ENCODE assay signal across 8 cellular contexts in genomic region chr6:137975058-137975940, GRCh38.
DNase-seq lines count a peak whose midpoint lies in the region; ATAC-seq and TF ChIP-seq lines count a peak whose summit lies in the region.

No MANE protein-coding gene starts in this region.

- ATAC-seq in Panc1 (no peak), right cardiac atrium (no peak), HG02642 (IDR thresholded peaks at IDR 0.05; ENCODE audit: poor library complexity, unreplicated experiment) (no peak)

- H3K27me3 ChIP-seq in DOHH2 (ENCODE audit: control insufficient read depth, low read length) (peaks cover 2% of the 10 kb centered on the region; the same call in 1 of the 2 replicates), Panc1 (ENCODE audit: control insufficient read depth, insufficient read depth, low read length) (no peaks in the 10 kb centered on the region), transverse colon (no peaks in the 10 kb centered on the region), right cardiac atrium (ENCODE audit: control insufficient read depth, insufficient read depth) (no peaks in the 10 kb centered on the region)

- no peak for TF ChIP-seq POLR2A in transverse colon (IDR thresholded peaks at IDR 0.05)

- DNase-seq in GM20000 (ENCODE audit: low spot score) = peak; percentile 29
- no peak for DNase-seq in Panc1 (ENCODE audit: low read depth, low spot score)
- DNase-seq in fibroblast of peridontal ligament (ENCODE audit: extremely low read depth) = peak; percentile 70
- no peak for DNase-seq in transverse colon
- no peak for DNase-seq in right cardiac atrium
- no peak for DNase-seq in middle frontal gyrus (ENCODE audit: extremely low spot score, low spot score)

- H3K4me3 ChIP-seq in DOHH2 (ENCODE audit: low read length) (no peak overlapping the region), Panc1 (ENCODE audit: low read depth in 2 of 2, low read length in 2 of 2) (no peak overlapping the region), transverse colon (no peak overlapping the region), right cardiac atrium (ENCODE audit: low read length) (no peak overlapping the region)

- no TSS peak for BruUV-seq in Panc1 (replicated peaks; lab: Mats Ljungman, UMichigan)

- POLR2A ChIA-PET in Panc1 (lab: Charles Lee) = no interaction called here

- CTCF ChIA-PET in Panc1 (lab: Charles Lee) = no interaction called here

- H3K79me2 ChIP-seq in DOHH2 (ENCODE audit: control insufficient read depth, low read length) = no peaks in the 10 kb centered on the region

- no peak overlapping the region for H3K4me2 ChIP-seq in DOHH2 (ENCODE audit: low read length)

- no peaks in the 10 kb centered on the region for H3K9me2 ChIP-seq in DOHH2 (replicated peaks; ENCODE audit: control insufficient read depth, low read length)

- H3K27ac ChIP-seq in DOHH2 (ENCODE audit: low read depth, low read length) (no peak overlapping the region), Panc1 (ENCODE audit: low read length) (no peak overlapping the region), transverse colon (peak overlapping the region in 3 of 4 donors; percentile 11 to 26 (median 25)), right cardiac atrium (ENCODE audit: low read length) (no peak overlapping the region)

- WGBS in transverse colon (ENCODE audit: low coverage in 1 of 2), 2 donors = 26 to 58% methylated on average over 3 to 10 of the region's 10 CpGs
- WGBS in right cardiac atrium = 60% methylated on average over 10 of the region's 10 CpGs

- H3K36me3 ChIP-seq in DOHH2 (ENCODE audit: control insufficient read depth, low read length) (no peaks in the 10 kb centered on the region), Panc1 (ENCODE audit: control insufficient read depth, insufficient read depth, low read length) (no peaks in the 10 kb centered on the region), transverse colon (no peaks in the 10 kb centered on the region)

- no peaks in the 10 kb centered on the region for H3K9me3 ChIP-seq in DOHH2 (ENCODE audit: control insufficient read depth, insufficient read depth, low read length)
- no peaks in the 10 kb centered on the region for H3K9me3 ChIP-seq in Panc1 (ENCODE audit: control insufficient read depth, insufficient read depth, low read depth, low read length)
- no peaks in the 10 kb centered on the region for H3K9me3 ChIP-seq in transverse colon
- H3K9me3 ChIP-seq in right cardiac atrium (ENCODE audit: control insufficient read depth, low read length) = no peaks in the 10 kb centered on the region

- peak; percentile 24 for TF ChIP-seq CTCF in DOHH2 (IDR thresholded peaks at IDR 0.05; ENCODE audit: low read depth, low read length, poor library complexity, severe bottlenecking)
- peak; percentile 18 for TF ChIP-seq CTCF in GM20000 (IDR thresholded peaks at IDR 0.05; ENCODE audit: extremely low read depth, missing control alignments)
- peak; percentile 38; the same call in 1 of the 2 replicates for TF ChIP-seq CTCF in Panc1 (IDR thresholded peaks at IDR 0.05)
- peak in 2 of 5 experiments; percentile 11 to 21 for TF ChIP-seq CTCF in transverse colon (IDR thresholded peaks at IDR 0.05)

- no peaks in the 10 kb centered on the region for H4K20me1 ChIP-seq in DOHH2 (ENCODE audit: control insufficient read depth, insufficient read depth, low read depth, low read length)

- H3K4me1 ChIP-seq in DOHH2 (ENCODE audit: control insufficient read depth, low read length) (no peaks in the 10 kb centered on the region), Panc1 (ENCODE audit: control insufficient read depth, insufficient read depth, low read length) (peaks cover 12% of the 10 kb centered on the region), transverse colon (peaks cover 0 to 5% (median 1%) of the 10 kb centered on the region in 4 donors), right cardiac atrium (ENCODE audit: control insufficient read depth, insufficient read depth, low read length) (no peaks in the 10 kb centered on the region)

- intact Hi-C loops in Panc1 (cut with micrococcal nuclease; ENCODE audit: unreplicated experiment) (loop anchor here (2.0 kb wide), 1 partner anchor 268 kb away; no protein-coding TSS in a partner anchor), transverse colon (cut with DNase I; ENCODE audit: low total_unique reads) (no loop called here), right cardiac atrium (cut with DNase I) (no loop called here)

- H3F3A ChIP-seq in DOHH2 (ENCODE audit: control insufficient read depth, insufficient read depth) = no peaks in the 10 kb centered on the region

- no peak for TF ChIP-seq EP300 in transverse colon (IDR thresholded peaks at IDR 0.05; ENCODE audit: low read depth)

- in situ Hi-C loops in Panc1 (cut with HindIII; ENCODE audit: low pct_unique_long_range_greater_than_20kb, low sequenced_read_pairs) = no loop called here
- in situ Hi-C loops in transverse colon (cut with MboI; ENCODE audit: low pct_ligation_motif_present in 1 of 4, low pct_unique_long_range_greater_than_20kb in 1 of 4, low sequenced_read_pairs in 3 of 4) = no loop called here

Comparison
In these comparisons a context has a peak if more than half of its experiments do, and no peak if none do; other contexts are left out.
1. H3K27ac ChIP-seq: peak in transverse colon (3 of 4); none in DOHH2 (single experiment), Panc1 (single experiment) and right cardiac atrium (single experiment).
2. DNase-seq: peak in GM20000 (single experiment) and fibroblast of peridontal ligament (single experiment); none in Panc1 (single experiment), transverse colon (single experiment), right cardiac atrium (0 of 3) and middle frontal gyrus (single experiment).